9 cellular contexts compared by ENCODE assay signal in genomic region chr12:67433393-67434175, GRCh38.
A peak's percentile ranks its signal among the peaks of the same experiment; 100 is the strongest.
DNase-seq lines count a peak whose midpoint lies in the region; ATAC-seq, FAIRE-seq and TF ChIP-seq lines count a peak whose summit lies in the region.
"Had no signal": no experiment of that assay in that cellular context is flagged by ENCODE, and none has a peak within 500 bp of the region (broad histone marks: within the 10 kb centered on the region; RNA-seq: fewer than 3 reads in every experiment).

No MANE protein-coding gene starts in this region.

- TF ChIP-seq CTCF in bronchial epithelial cell (IDR thresholded peaks at IDR 0.05; ENCODE audit: insufficient read depth, low read length, severe bottlenecking) = no peak

- no peak overlapping the region for H3K4me3 ChIP-seq in bronchial epithelial cell (ENCODE audit: low read depth, low read length)

- H3K36me3 ChIP-seq in bronchial epithelial cell (ENCODE audit: control insufficient read depth, insufficient read depth, low read length) = no peaks in the 10 kb centered on the region

- ATAC-seq in GM19468 (IDR thresholded peaks at IDR 0.05; ENCODE audit: extremely low read depth, unreplicated experiment) (peak; percentile 94), HG03354 (IDR thresholded peaks at IDR 0.05; ENCODE audit: poor library complexity, severe bottlenecking, unreplicated experiment) (peak; percentile 99)

- FAIRE-seq in bronchial epithelial cell (lab: Jason Lieb, UNC) = peak; percentile 64

- no peaks in the 10 kb centered on the region for H3K27me3 ChIP-seq in bronchial epithelial cell (ENCODE audit: control insufficient read depth, insufficient read depth, low read length)

- DNase-seq in CMK (ENCODE audit: low read depth) (peak; percentile 29), bronchial epithelial cell (ENCODE audit: low read depth) (peak; percentile 49), RPMI8226 (no peak), SIG-M5 (lab: John Stamatoyannopoulos, UW) (no peak)
- no peak for DNase-seq in activated CD4-positive, alpha-beta T cell treated with anti-CD3 and anti-CD28 coated beads for 1 hour
- DNase-seq in activated CD4-positive, alpha-beta T cell treated with anti-CD3 and anti-CD28 coated beads, Interleukin-2, amount 50 U/mL, for 1 hour = no peak
- DNase-seq: NCI-H2029 treated with DMSO at 0.1 percent for 48 hours had no signal

Comparison
In these comparisons a context has a peak if more than half of its experiments do, and no peak if none do; other contexts are left out.
1. DNase-seq: peak in CMK (single experiment) and bronchial epithelial cell (single experiment); none in RPMI8226 (single experiment), activated CD4-positive, alpha-beta T cell treated with anti-CD3 and anti-CD28 coated beads for 1 hour (single experiment), SIG-M5 (single experiment) and activated CD4-positive, alpha-beta T cell treated with anti-CD3 and anti-CD28 coated beads, Interleukin-2, amount 50 U/mL, for 1 hour (single experiment).